13 cellular contexts compared by ENCODE assay signal in genomic region chr6:159848552-159848951, GRCh38. TPM values are rescaled to one million over a fixed set of nuclear protein-coding genes. Genes with fewer than 3 reads are reported as not detected.
"Had no signal": no experiment of that assay in that cellular context is flagged by ENCODE, and none has a peak within 500 bp of the region (broad histone marks: within the 10 kb centered on the region; RNA-seq: fewer than 3 reads in every experiment).

No MANE protein-coding gene starts in this region.

RNA-seq across cellular contexts. Expression of gene MAS1, which starts 42.2 kb away (rescaled TPM):
- total RNA-seq: activated B cell treated with CpG ODN at 0.5 μM for 24 hours; activated CD4-positive, alpha-beta memory T cell treated with anti-CD3 and anti-CD28 coated beads for 36 hours; activated CD4-positive, alpha-beta memory T cell treated with anti-CD3 and anti-CD28 coated beads, Interleukin-2, amount 10 ng/mL, durations not matched to agents 7 days and 5 days; activated CD4-positive, alpha-beta T cell treated with anti-CD3 and anti-CD28 coated beads for 36 hours; activated CD4-positive, alpha-beta T cell treated with anti-CD3 and anti-CD28 coated beads, Interleukin-2, amount 10 ng/mL, durations not matched to agents 24 days and 14 days; activated CD4-positive, alpha-beta T cell treated with anti-CD3 and anti-CD28 coated beads, Interleukin-2, amount 10 ng/mL, durations not matched to agents 7 days and 5 days; activated CD8-positive, alpha-beta memory T cell treated with anti-CD3 and anti-CD28 coated beads for 36 hours; activated CD8-positive, alpha-beta memory T cell treated with anti-CD3 and anti-CD28 coated beads, Interleukin-2, amount 10 ng/mL, durations not matched to agents 7 days and 5 days; activated CD8-positive, alpha-beta T cell treated with anti-CD3 and anti-CD28 coated beads for 36 hours; activated CD8-positive, alpha-beta T cell treated with anti-CD3 and anti-CD28 coated beads, Interleukin-2, amount 10 ng/mL, durations not matched to agents 7 days and 5 days; T-helper 1 cell treated with Interleukin-12 subunit alpha and Interleukin-12 subunit beta and Interleukin-4 antibody, amounts not matched to agents 30 ng/mL and 1 ng/mL, for 36 hours; T-helper 17 cell; T-helper 2 cell treated with Interferon-gamma antibody and Interleukin-4, amounts not matched to agents 100 ng/mL and 5 ng/mL, for 36 hours had no signal
